Comparison of ENCODE assay signal across 26 cellular contexts in the genomic region with DNA sequence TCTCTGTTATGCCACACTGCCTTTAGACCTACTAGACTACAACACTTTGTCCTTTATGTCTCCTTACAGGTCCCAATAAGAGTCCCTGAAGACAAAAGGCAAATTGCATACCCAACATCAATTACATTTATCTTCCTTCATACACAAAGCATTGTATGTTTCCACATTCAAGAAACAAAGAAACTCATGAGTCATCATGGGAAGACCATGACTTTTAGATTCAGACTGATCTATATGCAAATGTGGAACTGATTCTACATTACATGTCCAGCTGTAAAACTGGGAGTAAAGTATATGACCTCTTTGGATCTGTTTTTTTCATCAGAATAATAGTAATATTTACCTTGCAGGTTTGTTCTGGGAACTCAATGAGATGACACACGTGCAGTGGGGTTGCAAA. TPM values are rescaled to one million over a fixed set of nuclear protein-coding genes. Genes with fewer than 3 reads are reported as not detected.
"Had no signal": no experiment of that assay in that cellular context is flagged by ENCODE, and none has a peak within 500 bp of the region (broad histone marks: within the 10 kb centered on the region; RNA-seq: fewer than 3 reads in every experiment).

No MANE protein-coding gene starts in this region.

- H3K4me1 ChIP-seq: body of pancreas, colonic mucosa, esophagus squamous epithelium, heart right ventricle, testis, uterus had no signal

- H3K36me3 ChIP-seq: cardiac muscle cell, colonic mucosa, esophagus squamous epithelium, heart right ventricle, neutrophil, uterus had no signal

- H3K27me3 ChIP-seq: body of pancreas, cardiac muscle cell, colonic mucosa, esophagus squamous epithelium, heart right ventricle, neutrophil, testis, uterus had no signal

- ATAC-seq: activated CD4-positive, alpha-beta T cell treated with anti-CD3 and anti-CD28 coated beads for 36 hours; activated T-cell treated with anti-CD3 and anti-CD28 coated beads, Interleukin-2, amount 50 U/mL, for 72 hours; body of pancreas; heart right ventricle; stimulated activated naive CD8-positive, alpha-beta T cell treated with anti-CD3 and anti-CD28 coated beads, Interleukin-15, Interleukin-2, amounts not matched to agents 100 U/mL and 50 U/mL, for 24 hours had no signal

- H3K27ac ChIP-seq: body of pancreas, cardiac muscle cell, colonic mucosa, epithelial cell of prostate, esophagus squamous epithelium, heart right ventricle, neutrophil, skin epidermis, testis, uterus had no signal

- FAIRE-seq: endometrium had no signal

- DNase-seq: activated CD4-positive, alpha-beta T cell treated with anti-CD3 and anti-CD28 coated beads for 36 hours; activated CD4-positive, CD25-positive, alpha-beta regulatory T cell; activated naive CD4-positive, alpha-beta T cell treated with Interleukin-2 at 50 U/mL for 16 hours; activated T-cell treated with anti-CD3 and anti-CD28 coated beads for 4 hours; activated T-cell treated with anti-CD3 and anti-CD28 coated beads, Interleukin-2, amount 50 U/mL, for 72 hours; anterior cingulate cortex; body of pancreas; cerebellar nuclear complex; colonic mucosa; effector CD8-positive, alpha-beta T cell; esophagus squamous epithelium; foreskin fibroblast; heart right ventricle; naive B cell; nephron progenitor cell; stimulated activated CD4-positive, alpha-beta T cell treated with anti-CD3 and anti-CD28 coated beads, Interleukin-12 subunit alpha, Interleukin-12 subunit beta, amount 100 ng/mL, for 4 hours; stimulated activated CD4-positive, alpha-beta T cell treated with anti-CD3 and anti-CD28 coated beads, Interleukin-4, amount 100 ng/mL, for 1 hour; stimulated activated naive CD8-positive, alpha-beta T cell treated with anti-CD3 and anti-CD28 coated beads, Interleukin-15, Interleukin-2, amounts not matched to agents 100 U/mL and 50 U/mL, for 24 hours; T1000; testis; uterus had no signal

- H3K4me3 ChIP-seq: body of pancreas, cardiac muscle cell, colonic mucosa, esophagus squamous epithelium, heart right ventricle, skin epidermis, testis, uterus had no signal

- H3K9me3 ChIP-seq: body of pancreas, colonic mucosa, heart right ventricle, neutrophil, testis, uterus had no signal

RNA-seq across cellular contexts. Expression of gene HNMT, which starts 25.2 kb away (rescaled TPM):
- total RNA-seq: activated CD4-positive, alpha-beta T cell treated with anti-CD3 and anti-CD28 coated beads for 36 hours; activated T-cell treated with anti-CD3 and anti-CD28 coated beads, Interleukin-2, amount 50 U/mL, for 72 hours had no signal
